ENCODE assay signal across 1 cellular context in the genomic region with DNA sequence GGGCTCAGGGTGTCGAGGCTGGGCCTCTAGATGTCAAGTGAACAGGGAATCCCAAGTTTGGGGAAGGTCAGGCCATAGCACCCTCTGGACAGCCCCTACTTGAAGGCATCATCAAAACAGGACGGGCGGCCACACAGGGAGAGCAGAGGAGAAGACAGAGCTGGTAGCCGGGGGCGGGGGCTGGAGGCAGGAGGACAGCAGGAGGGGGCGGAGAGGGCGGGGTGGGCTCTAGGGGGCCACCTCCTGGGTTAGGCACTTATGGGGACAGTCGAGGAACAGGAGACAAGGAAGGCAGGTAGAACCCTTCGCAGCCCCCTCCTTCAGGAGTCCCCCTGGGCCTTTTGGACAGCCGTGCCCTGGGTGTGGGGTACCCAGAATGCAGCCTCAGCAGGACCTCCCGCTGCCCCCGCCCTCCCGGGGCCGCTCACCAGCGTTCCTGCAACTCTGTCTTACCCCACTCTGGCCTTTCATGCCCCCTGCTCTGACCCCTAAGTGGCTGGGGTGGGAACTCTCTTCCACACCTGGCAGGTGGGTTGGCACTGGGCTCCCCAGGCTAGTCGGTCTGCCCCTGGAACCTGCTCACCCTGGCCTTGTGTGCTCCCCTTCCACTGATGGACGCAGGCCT.
A peak's percentile ranks its signal among the peaks of the same experiment; 100 is the strongest.
TF ChIP-seq lines count a peak whose summit lies in the region.

No MANE protein-coding gene starts in this region.

TF ChIP-seq in K562, 482 proteins besides CTCF, POLR2A, EP300 and RAD21:
- TF ChIP-seq, protein P1, sequence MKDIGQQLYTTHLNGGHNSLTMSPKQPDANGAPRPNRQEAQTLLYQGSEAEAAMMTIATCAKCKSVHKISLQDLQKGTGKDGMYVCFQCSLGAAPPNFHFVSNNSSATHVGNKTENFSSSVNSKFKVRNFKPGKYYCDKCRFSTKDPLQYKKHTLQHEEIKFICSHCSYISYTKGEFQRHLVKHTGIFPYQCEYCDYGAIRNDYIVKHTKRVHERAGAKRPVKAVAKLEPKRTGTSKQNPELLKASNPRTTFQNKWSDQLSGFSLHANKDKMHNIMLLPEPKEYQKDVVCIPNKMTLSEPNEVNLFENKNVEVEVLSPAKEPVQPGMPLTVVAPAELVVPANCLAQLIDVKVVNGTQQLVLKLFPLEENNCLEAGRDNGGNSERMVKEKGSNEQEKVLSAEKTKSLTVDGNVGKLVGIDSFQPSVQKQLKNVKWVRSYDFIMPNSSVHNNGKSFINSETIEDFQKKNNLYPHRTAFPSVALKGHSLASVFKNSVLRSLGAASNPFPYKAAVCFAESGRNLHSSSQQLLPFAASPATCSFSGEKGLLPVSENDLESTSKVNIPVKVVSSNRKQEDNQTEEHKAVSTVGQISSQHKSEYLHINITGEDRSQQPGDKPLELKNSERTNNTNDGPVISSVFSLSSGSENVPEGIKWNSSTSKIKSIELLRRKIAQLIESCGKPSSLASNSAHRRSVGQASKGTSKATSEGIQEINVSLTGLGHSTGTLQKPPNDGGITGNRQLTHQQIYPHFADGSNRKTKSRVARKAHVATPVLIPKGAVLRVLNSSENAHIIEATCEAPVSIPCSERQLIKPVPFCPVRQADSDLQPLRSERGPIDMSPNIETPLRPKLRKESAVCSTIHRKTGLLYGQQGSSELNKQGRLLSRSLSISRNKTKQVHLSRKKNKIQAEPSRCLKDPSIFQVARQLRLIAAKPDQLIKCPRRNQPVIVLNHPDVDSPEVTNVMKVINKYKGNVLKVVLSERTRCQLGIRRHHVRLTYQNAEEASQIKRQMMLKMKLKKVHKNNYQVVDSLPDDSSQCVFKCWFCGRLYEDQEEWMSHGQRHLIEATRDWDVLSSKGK (CRISPR knock-in tag; IDR thresholded peaks at IDR 0.05) = no peak
- TF ChIP-seq MAFF (IDR thresholded peaks at IDR 0.05; ENCODE audit: low read length) (no peak), RBM15 (IDR thresholded peaks at IDR 0.05; ENCODE audit: insufficient read depth, low read length) (no peak), RBFOX2 (IDR thresholded peaks at IDR 0.05; ENCODE audit: low read depth, low read length) (peak; percentile 44), EGR1 (conservative IDR thresholded peaks at IDR 0.05) (0 out of 2 replicates have a peak, but pooled peaks have one; percentile 14)
TF ChIP-seq in K562: peak in this region for 2.
